Comparison of ENCODE assay signal across 8 cellular contexts in the genomic region with DNA sequence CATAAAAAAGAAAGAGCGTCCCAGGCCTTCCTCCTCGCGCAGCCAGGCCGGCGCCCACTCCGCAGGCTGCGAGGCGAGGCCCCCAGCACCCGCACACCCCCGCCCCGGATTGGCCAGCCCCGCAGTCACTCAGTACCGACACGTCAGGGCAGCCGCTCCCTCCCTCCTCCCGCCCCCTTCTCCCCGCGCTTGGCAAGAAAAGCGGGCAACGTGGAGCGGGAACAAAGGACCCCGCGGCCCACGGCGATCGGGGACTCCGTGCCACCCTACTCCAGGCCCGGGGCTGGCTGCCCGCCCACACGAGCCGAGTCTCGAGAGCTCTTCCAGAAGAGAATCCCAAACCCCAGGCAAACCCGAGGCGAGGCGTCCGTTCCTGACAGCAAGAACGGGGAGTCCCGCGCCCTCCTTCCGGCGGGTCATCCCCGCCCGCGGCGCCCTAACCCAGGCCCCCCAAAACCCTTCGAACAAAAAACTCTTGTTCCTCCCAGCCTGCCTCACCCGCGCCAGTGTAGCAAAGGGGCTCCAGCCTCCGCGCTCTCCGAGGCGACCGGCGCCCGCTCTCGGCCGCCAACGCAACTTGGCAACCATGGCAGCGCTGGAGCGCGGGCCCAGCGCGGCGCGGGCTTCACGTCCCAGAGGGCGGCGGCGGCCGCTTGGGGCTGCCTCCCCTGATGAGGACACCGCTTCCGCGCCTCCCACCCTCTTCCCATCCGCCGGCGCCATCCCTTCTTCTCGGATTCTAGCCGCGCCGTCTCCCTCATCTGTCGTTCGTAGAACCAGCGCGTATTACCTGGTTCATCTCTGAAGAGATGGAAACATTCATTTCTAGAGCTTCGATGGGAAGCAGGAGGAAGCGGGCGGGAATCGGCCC. TPM values are rescaled to one million over a fixed set of nuclear protein-coding genes. Genes with fewer than 3 reads are reported as not detected.
A peak's percentile ranks its signal among the peaks of the same experiment; 100 is the strongest.
DNase-seq lines count a peak whose midpoint lies in the region; ATAC-seq and TF ChIP-seq lines count a peak whose summit lies in the region.

No MANE protein-coding gene starts in this region.

- H3K4me3 ChIP-seq in LNCaP clone FGC (ENCODE audit: low read depth, low read length) (peak overlapping the region; percentile 89), SJSA1 (peak overlapping the region; percentile 91), gastroesophageal sphincter (peak overlapping the region; percentile 85 to 90)

- H3K9me3 ChIP-seq in ES-I3 (ENCODE audit: control insufficient read depth, insufficient read depth, low read length) (no peaks in the 10 kb centered on the region), SJSA1 (replicated peaks) (0 out of 2 replicates have a peak, but pooled peaks cover 5% of the 10 kb centered on the region), gastroesophageal sphincter (no peaks in the 10 kb centered on the region)

- TF ChIP-seq CTCF in LNCaP clone FGC (IDR thresholded peaks at IDR 0.05; ENCODE audit: control insufficient read depth, extremely low read depth, insufficient read depth) (no peak), gastroesophageal sphincter (IDR thresholded peaks at IDR 0.05) (no peak)

- no peaks in the 10 kb centered on the region; the same call in 1 of the 2 replicates for H3K36me3 ChIP-seq in ES-I3 (ENCODE audit: insufficient read depth, low read length)
- H3K36me3 ChIP-seq in SJSA1: peaks cover 29% of the 10 kb centered on the region
- no peaks in the 10 kb centered on the region for H3K36me3 ChIP-seq in gastroesophageal sphincter

- peak overlapping the region; percentile 94 for H3K27ac Mint-ChIP-seq in activated naive CD4-positive, alpha-beta T cell treated with anti-CD3 and anti-CD28 coated beads for 36 hours

- no peaks in the 10 kb centered on the region for H3K27me3 Mint-ChIP-seq in activated naive CD4-positive, alpha-beta T cell treated with anti-CD3 and anti-CD28 coated beads for 36 hours (ENCODE audit: low read depth)

- H3K9me3 Mint-ChIP-seq in activated naive CD4-positive, alpha-beta T cell treated with anti-CD3 and anti-CD28 coated beads for 36 hours: peaks cover 2% of the 10 kb centered on the region

- H3K9ac ChIP-seq in ES-I3 (ENCODE audit: low read depth, low read length): peak overlapping the region; percentile 97

- peaks cover 17% of the 10 kb centered on the region; the same call in 1 of the 2 replicates for H3K4me1 ChIP-seq in ES-I3 (ENCODE audit: insufficient read depth, low read length)
- peaks cover 45% of the 10 kb centered on the region for H3K4me1 ChIP-seq in SJSA1 (replicated peaks)
- peaks cover 0 to 52% (median 0%) of the 10 kb centered on the region in 3 donors for H3K4me1 ChIP-seq in gastroesophageal sphincter

- 0% methylated on average over 2 to 9 of the region's 88 CpGs for WGBS in gastroesophageal sphincter (ENCODE audit: low coverage in 1 of 2), 2 donors

- peaks cover 15% of the 10 kb centered on the region for H3K36me3 Mint-ChIP-seq in activated naive CD4-positive, alpha-beta T cell treated with anti-CD3 and anti-CD28 coated beads for 36 hours (ENCODE audit: low read depth)

- CTCF ChIA-PET in activated naive CD4-positive, alpha-beta T cell treated with anti-CD3 and anti-CD28 coated beads for 36 hours (lab: Charles Lee): interaction anchor here (0.5 to 2.9 kb wide), 6 partner anchors 17 to 364 kb away, joined by 3 to 8 read pairs (median 6); no protein-coding TSS in a partner anchor

- intact Hi-C loops in activated naive CD4-positive, alpha-beta T cell treated with anti-CD3 and anti-CD28 coated beads for 36 hours (cut with micrococcal nuclease): loop anchor here (1.0 to 10.0 kb wide), 22 partner anchors 23 to 1844 kb away; a partner anchor contains a TSS

- no peak for TF ChIP-seq POLR2A in gastroesophageal sphincter (IDR thresholded peaks at IDR 0.05)

- TF ChIP-seq EP300 in gastroesophageal sphincter (IDR thresholded peaks at IDR 0.05): no peak

- H3K27me3 ChIP-seq in SJSA1 (replicated peaks): no peaks in the 10 kb centered on the region
- H3K27me3 ChIP-seq in gastroesophageal sphincter: no peaks in the 10 kb centered on the region

- H3K4me3 Mint-ChIP-seq in activated naive CD4-positive, alpha-beta T cell treated with anti-CD3 and anti-CD28 coated beads for 36 hours: peak overlapping the region; percentile 92

- H3K27ac ChIP-seq in SJSA1 (peak overlapping the region; percentile 94), gastroesophageal sphincter (peak overlapping the region; percentile 86 to 97 (median 94))

- ATAC-seq in gastroesophageal sphincter: peak; percentile 86

- peak; percentile 74 for DNase-seq in H4 (ENCODE audit: low spot score)
- peak; percentile 26 for DNase-seq in LNCaP clone FGC (ENCODE audit: low read depth)
- DNase-seq in SJSA1 (ENCODE audit: low read depth in 1 of 2, low spot score in 2 of 2): peak; percentile 87 to 97
- peak; percentile 92 for DNase-seq in activated naive CD4-positive, alpha-beta T cell treated with anti-CD3 and anti-CD28 coated beads for 36 hours
- peak; percentile 38 to 98 (median 92) for DNase-seq in nucleus accumbens (lab: John Stamatoyannopoulos, UW)
- DNase-seq in superior temporal gyrus (ENCODE audit: extremely low spot score): peak; percentile 84

- H3K4me1 Mint-ChIP-seq in activated naive CD4-positive, alpha-beta T cell treated with anti-CD3 and anti-CD28 coated beads for 36 hours (ENCODE audit: low read depth): peaks cover 48% of the 10 kb centered on the region

RNA-seq across cellular contexts. Expression of a gene that starts 0.6 kb away (rescaled TPM):
- total RNA-seq in H4 (2014; rRNA removed; shearing (Covaris generic)): 39.6 and 47.5 TPM in 2 replicates
- total RNA-seq in SJSA1 (2014; rRNA removed; shearing (Covaris generic)): 89.2 and 93.9 TPM in 2 replicates
- 100 to 1,000 TPM in 1 of 2 experiments, 10 to 100 TPM in 1; 97.3 to 100 TPM for total RNA-seq in activated naive CD4-positive, alpha-beta T cell treated with anti-CD3 and anti-CD28 coated beads for 36 hours
- 10 to 100 TPM; 20.8 to 39.4 (median 32.8) TPM for total RNA-seq in gastroesophageal sphincter

Comparison
In these comparisons a context has a peak if more than half of its experiments do, and no peak if none do; other contexts are left out.
1. Peak in every context shown above with its lines: DNase-seq, ATAC-seq, H3K4me3 ChIP-seq and H3K27ac ChIP-seq.
2. DNase-seq: peak in every context shown above with its lines; median percentile 92 in SJSA1; 92 in activated naive CD4-positive, alpha-beta T cell treated with anti-CD3 and anti-CD28 coated beads for 36 hours; 92 in nucleus accumbens; 84 in superior temporal gyrus; 74 in H4; 26 in LNCaP clone FGC.